30 cellular contexts compared by ENCODE assay signal in genomic region chr2:13550832-13551231, GRCh38.
DNase-seq lines count a peak whose midpoint lies in the region; ATAC-seq and TF ChIP-seq lines count a peak whose summit lies in the region.
"Had no signal": no experiment of that assay in that cellular context is flagged by ENCODE, and none has a peak within 500 bp of the region (broad histone marks: within the 10 kb centered on the region; RNA-seq: fewer than 3 reads in every experiment).

No MANE protein-coding gene starts in this region.

- H3K4me1 ChIP-seq in breast epithelium (no peaks in the 10 kb centered on the region), foreskin keratinocyte (no peaks in the 10 kb centered on the region)
- H3K4me1 ChIP-seq: heart left ventricle, left ventricle myocardium inferior had no signal

- DNase-seq in MCF 10A (ENCODE audit: unreplicated experiment) (peak; percentile 1), breast epithelium (ENCODE audit: low spot score in 2 of 2) (no peak), MV-4-11 (lab: John Stamatoyannopoulos, UW) (peak; percentile 15), NCI-H2227 treated with DMSO at 0.1 percent for 48 hours (lab: John Stamatoyannopoulos, UW) (peak; percentile 40), fibroblast of peridontal ligament (ENCODE audit: extremely low read depth) (peak; percentile 47), GF-D8 (lab: John Stamatoyannopoulos, UW) (no peak), foreskin keratinocyte (no peak)
- DNase-seq: activated CD4-positive, alpha-beta T cell treated with anti-CD3 and anti-CD28 coated beads, Interleukin-2, amount 50 U/mL, for 1 hour; activated CD4-positive, CD25-positive, alpha-beta regulatory T cell; activated T-cell treated with anti-CD3 and anti-CD28 coated beads, Interleukin-2, amount 50 U/mL, for 4 hours; CD4-positive, alpha-beta memory T cell; central memory CD4-positive, alpha-beta T cell; DMS 273 treated with DMSO at 0.1 percent for 48 hours; endodermal cell; foreskin fibroblast; heart left ventricle; islet precursor cell; left ventricle myocardium inferior; mesenchymal stem cell; MG63; NCI-H1930; nephron progenitor cell; NK-92 treated with Interleukin-12 subunit alpha and Interleukin-12 subunit beta, amount 100 ng/mL, for 24 hours; PC-3; SK-N-SH; stimulated activated CD4-positive, alpha-beta T cell treated with anti-CD3 and anti-CD28 coated beads, Interleukin-15, amount 100 ng/mL, for 24 hours; stimulated activated CD4-positive, alpha-beta T cell treated with anti-CD3 and anti-CD28 coated beads, Interleukin-4, amount 100 ng/mL, for 4 hours; trophoblast cell had no signal

- no peak overlapping the region for H3K4me3 Mint-ChIP-seq in MCF 10A (ENCODE audit: unreplicated experiment)
- H3K4me3 Mint-ChIP-seq: activated T-cell treated with anti-CD3 and anti-CD28 coated beads, Interleukin-2, amount 50 U/mL, for 4 hours; CD4-positive, alpha-beta memory T cell; endodermal cell; nephron progenitor cell; stimulated activated effector memory CD8-positive, alpha-beta T cell treated with anti-CD3 and anti-CD28 coated beads, Interleukin-12 subunit alpha, Interleukin-12 subunit beta, amount 100 ng/mL, for 72 hours had no signal

- H3K36me3 Mint-ChIP-seq in MCF 10A (ENCODE audit: insufficient read depth, unreplicated experiment): peaks cover 5% of the 10 kb centered on the region
- H3K36me3 Mint-ChIP-seq: CD4-positive, alpha-beta memory T cell; stimulated activated effector memory CD8-positive, alpha-beta T cell treated with anti-CD3 and anti-CD28 coated beads, Interleukin-12 subunit alpha, Interleukin-12 subunit beta, amount 100 ng/mL, for 72 hours had no signal

- intact Hi-C loops in MCF 10A (cut with micrococcal nuclease) (no loop called here), breast epithelium (cut with DNase I; ENCODE audit: low total_unique reads) (no loop called here)

- ATAC-seq in HG03469 (IDR thresholded peaks at IDR 0.05; ENCODE audit: unreplicated experiment) (no peak), foreskin keratinocyte (no peak)
- ATAC-seq: activated T-cell treated with anti-CD3 and anti-CD28 coated beads, Interleukin-2, amount 50 U/mL, for 4 hours; heart left ventricle; PC-3; stimulated activated effector memory CD8-positive, alpha-beta T cell treated with anti-CD3 and anti-CD28 coated beads, Interleukin-12 subunit alpha, Interleukin-12 subunit beta, amount 100 ng/mL, for 72 hours had no signal

- CTCF ChIA-PET in MCF 10A (lab: Yijun Ruan, JAX): interaction anchor here (0.6 to 0.9 kb wide), 3 partner anchors 272 to 1687 kb away, joined by 3 to 4 read pairs (median 3); no protein-coding TSS in a partner anchor

- POLR2A ChIA-PET in MCF 10A (lab: Yijun Ruan, JAX): no interaction called here

- no peak for TF ChIP-seq POLR2A in breast epithelium (IDR thresholded peaks at IDR 0.05)

- TF ChIP-seq CTCF in MCF 10A (IDR thresholded peaks at IDR 0.05; ENCODE audit: unreplicated experiment): no peak
- no peak for TF ChIP-seq CTCF in breast epithelium (IDR thresholded peaks at IDR 0.05)
- no peak for TF ChIP-seq CTCF in foreskin keratinocyte (conservative IDR thresholded peaks at IDR 0.05)

- no peak overlapping the region for H3K27ac Mint-ChIP-seq in MCF 10A (ENCODE audit: low read depth, unreplicated experiment)
- H3K27ac Mint-ChIP-seq: CD4-positive, alpha-beta memory T cell; endodermal cell; nephron progenitor cell; stimulated activated effector memory CD8-positive, alpha-beta T cell treated with anti-CD3 and anti-CD28 coated beads, Interleukin-12 subunit alpha, Interleukin-12 subunit beta, amount 100 ng/mL, for 72 hours had no signal

- H3K36me3 ChIP-seq in breast epithelium: no peaks in the 10 kb centered on the region
- H3K36me3 ChIP-seq: heart left ventricle, left ventricle myocardium inferior, MG63 had no signal

- no peaks in the 10 kb centered on the region for H3K9me3 Mint-ChIP-seq in MCF 10A (ENCODE audit: unreplicated experiment)
- H3K9me3 Mint-ChIP-seq: activated T-cell treated with anti-CD3 and anti-CD28 coated beads, Interleukin-2, amount 50 U/mL, for 4 hours; endodermal cell; nephron progenitor cell had no signal

- H3K9me3 ChIP-seq in breast epithelium: no peaks in the 10 kb centered on the region
- H3K9me3 ChIP-seq: left ventricle myocardium inferior, SK-N-SH had no signal

- no peak overlapping the region for H3K4me3 ChIP-seq in breast epithelium
- H3K4me3 ChIP-seq: heart left ventricle, left ventricle myocardium inferior had no signal

- H3K27me3 Mint-ChIP-seq in MCF 10A (ENCODE audit: insufficient read depth, unreplicated experiment): no peaks in the 10 kb centered on the region
- H3K27me3 Mint-ChIP-seq: CD4-positive, alpha-beta memory T cell had no signal

- H3K27ac ChIP-seq in breast epithelium: no peak overlapping the region
- no peak overlapping the region for H3K27ac ChIP-seq in foreskin keratinocyte
- H3K27ac ChIP-seq: heart left ventricle, left ventricle myocardium inferior had no signal

- no peaks in the 10 kb centered on the region for H3K4me1 Mint-ChIP-seq in MCF 10A (ENCODE audit: insufficient read depth, unreplicated experiment)
- H3K4me1 Mint-ChIP-seq: CD4-positive, alpha-beta memory T cell; endodermal cell; nephron progenitor cell; stimulated activated effector memory CD8-positive, alpha-beta T cell treated with anti-CD3 and anti-CD28 coated beads, Interleukin-12 subunit alpha, Interleukin-12 subunit beta, amount 100 ng/mL, for 72 hours had no signal

- H3K27me3 ChIP-seq in breast epithelium (no peaks in the 10 kb centered on the region), foreskin keratinocyte (no peaks in the 10 kb centered on the region)
- H3K27me3 ChIP-seq: heart left ventricle, MG63 had no signal

- no TSS peak for BruUV-seq in MCF 10A (replicated peaks; lab: Mats Ljungman, UMichigan)

Comparison
In these comparisons a context has a peak if more than half of its experiments do, and no peak if none do; other contexts are left out.
1. DNase-seq: peak in MCF 10A (single experiment), MV-4-11 (single experiment), NCI-H2227 treated with DMSO at 0.1 percent for 48 hours (single experiment) and fibroblast of peridontal ligament (single experiment); none in breast epithelium (0 of 2), GF-D8 (single experiment) and foreskin keratinocyte (0 of 2).